Comparison of ENCODE assay signal across 20 cellular contexts in genomic region chr2:215745316-215745715, GRCh38.
"Had no signal": no experiment of that assay in that cellular context is flagged by ENCODE, and none has a peak within 500 bp of the region (broad histone marks: within the 10 kb centered on the region; RNA-seq: fewer than 3 reads in every experiment).

No MANE protein-coding gene starts in this region.

- H3K27ac Mint-ChIP-seq: activated B cell treated with CpG ODN at 0.5 μM for 24 hours; activated naive CD4-positive, alpha-beta T cell treated with anti-CD3 and anti-CD28 coated beads for 36 hours; memory B cell; natural killer cell treated with Interleukin-12 subunit alpha and Interleukin-12 subunit beta and Interleukin-15 and Interleukin-18, amount 100 ng/mL, for 72 hours; T-helper 1 cell treated with Interleukin-12 subunit alpha and Interleukin-12 subunit beta and Interleukin-4 antibody, amounts not matched to agents 30 μg/mL and 1 μg/mL, for 36 hours had no signal

- H3K9me3 ChIP-seq: adrenal gland, ascending aorta, heart right ventricle, neutrophil, ovary, prostate gland, tibial artery had no signal

- H3K36me3 Mint-ChIP-seq: memory B cell; natural killer cell treated with Interleukin-12 subunit alpha and Interleukin-12 subunit beta and Interleukin-15 and Interleukin-18, amount 100 ng/mL, for 72 hours had no signal

- H3K36me3 ChIP-seq: adrenal gland, ascending aorta, brain microvascular endothelial cell, heart right ventricle, neutrophil, ovary, prostate gland, tibial artery had no signal

- H3K4me3 Mint-ChIP-seq: activated B cell treated with CpG ODN at 0.5 μM for 24 hours; activated naive CD4-positive, alpha-beta T cell treated with anti-CD3 and anti-CD28 coated beads for 36 hours; memory B cell; natural killer cell treated with Interleukin-12 subunit alpha and Interleukin-12 subunit beta and Interleukin-15 and Interleukin-18, amount 100 ng/mL, for 72 hours; T-helper 1 cell treated with Interleukin-12 subunit alpha and Interleukin-12 subunit beta and Interleukin-4 antibody, amounts not matched to agents 30 μg/mL and 1 μg/mL, for 36 hours had no signal

- H3K27me3 ChIP-seq: adrenal gland, ascending aorta, brain microvascular endothelial cell, heart right ventricle, ovary, tibial artery had no signal

- H3K4me1 ChIP-seq: prostate gland had no signal

- ATAC-seq: heart right ventricle; left colon; natural killer cell treated with Interleukin-12 subunit alpha and Interleukin-12 subunit beta and Interleukin-15 and Interleukin-18, amount 100 ng/mL, for 72 hours had no signal

- DNase-seq: activated B cell treated with CpG ODN at 0.5 μM for 24 hours; activated naive CD4-positive, alpha-beta T cell treated with anti-CD3 and anti-CD28 coated beads for 36 hours; adrenal gland; brain microvascular endothelial cell; caudate nucleus; dermis blood vessel endothelial cell; effector CD8-positive, alpha-beta T cell; erythroblast; foreskin fibroblast; heart right ventricle; left colon; ovary; stimulated activated naive CD4-positive, alpha-beta T cell treated with Interleukin-2 at 50 U/mL for 16 hours; tibial artery had no signal

- H3K4me1 Mint-ChIP-seq: activated B cell treated with CpG ODN at 0.5 μM for 24 hours, memory B cell had no signal

- H3K9me3 Mint-ChIP-seq: activated B cell treated with CpG ODN at 0.5 μM for 24 hours; activated naive CD4-positive, alpha-beta T cell treated with anti-CD3 and anti-CD28 coated beads for 36 hours; memory B cell; natural killer cell treated with Interleukin-12 subunit alpha and Interleukin-12 subunit beta and Interleukin-15 and Interleukin-18, amount 100 ng/mL, for 72 hours; T-helper 1 cell treated with Interleukin-12 subunit alpha and Interleukin-12 subunit beta and Interleukin-4 antibody, amounts not matched to agents 30 μg/mL and 1 μg/mL, for 36 hours had no signal

- H3K27ac ChIP-seq: adrenal gland, ascending aorta, brain microvascular endothelial cell, heart right ventricle, neutrophil, ovary, prostate gland, tibial artery had no signal

- H3K4me3 ChIP-seq: adrenal gland, ascending aorta, heart right ventricle, ovary, prostate gland, tibial artery had no signal
